8 cellular contexts compared by ENCODE assay signal in the genomic region with DNA sequence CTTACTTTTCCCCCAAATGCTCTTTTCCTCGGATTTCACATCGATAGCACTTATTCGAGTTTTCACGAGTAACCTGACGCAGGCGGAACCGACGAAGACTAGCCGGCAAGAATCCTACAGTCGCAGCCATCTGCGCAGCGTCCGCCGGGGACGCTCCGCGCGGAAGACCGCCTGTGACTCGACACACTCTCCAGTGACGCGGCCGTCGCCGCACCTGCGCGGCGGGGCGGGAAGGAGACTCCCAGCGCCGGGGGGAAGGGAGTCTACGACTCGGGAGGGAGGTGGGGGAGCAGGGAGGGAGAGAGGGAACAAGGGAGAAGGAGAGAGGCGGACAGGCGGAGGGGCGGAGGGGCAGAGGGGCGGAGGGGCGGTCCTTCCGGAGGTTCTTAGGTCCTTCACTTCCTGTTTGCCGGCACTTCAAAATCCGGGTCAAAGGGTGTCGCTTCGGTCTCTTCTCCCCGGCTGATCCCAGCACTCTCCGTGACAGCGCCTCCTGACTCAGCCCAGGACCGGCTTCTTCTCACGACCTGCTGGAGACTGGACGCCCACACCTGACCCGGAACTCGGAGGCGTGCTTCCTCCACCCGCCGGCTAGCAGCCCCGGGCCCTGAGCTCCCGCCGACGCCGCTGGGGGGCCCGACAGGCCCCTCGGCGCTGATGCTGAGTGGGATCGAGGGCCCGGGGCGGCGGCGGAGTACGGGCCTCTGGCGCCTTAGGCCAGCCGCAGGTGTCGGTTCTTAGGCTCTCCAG. TPM values are rescaled to one million over a fixed set of nuclear protein-coding genes. Genes with fewer than 3 reads are reported as not detected.
DNase-seq lines count a peak whose midpoint lies in the region; ATAC-seq and TF ChIP-seq lines count a peak whose summit lies in the region.

A gene with protein sequence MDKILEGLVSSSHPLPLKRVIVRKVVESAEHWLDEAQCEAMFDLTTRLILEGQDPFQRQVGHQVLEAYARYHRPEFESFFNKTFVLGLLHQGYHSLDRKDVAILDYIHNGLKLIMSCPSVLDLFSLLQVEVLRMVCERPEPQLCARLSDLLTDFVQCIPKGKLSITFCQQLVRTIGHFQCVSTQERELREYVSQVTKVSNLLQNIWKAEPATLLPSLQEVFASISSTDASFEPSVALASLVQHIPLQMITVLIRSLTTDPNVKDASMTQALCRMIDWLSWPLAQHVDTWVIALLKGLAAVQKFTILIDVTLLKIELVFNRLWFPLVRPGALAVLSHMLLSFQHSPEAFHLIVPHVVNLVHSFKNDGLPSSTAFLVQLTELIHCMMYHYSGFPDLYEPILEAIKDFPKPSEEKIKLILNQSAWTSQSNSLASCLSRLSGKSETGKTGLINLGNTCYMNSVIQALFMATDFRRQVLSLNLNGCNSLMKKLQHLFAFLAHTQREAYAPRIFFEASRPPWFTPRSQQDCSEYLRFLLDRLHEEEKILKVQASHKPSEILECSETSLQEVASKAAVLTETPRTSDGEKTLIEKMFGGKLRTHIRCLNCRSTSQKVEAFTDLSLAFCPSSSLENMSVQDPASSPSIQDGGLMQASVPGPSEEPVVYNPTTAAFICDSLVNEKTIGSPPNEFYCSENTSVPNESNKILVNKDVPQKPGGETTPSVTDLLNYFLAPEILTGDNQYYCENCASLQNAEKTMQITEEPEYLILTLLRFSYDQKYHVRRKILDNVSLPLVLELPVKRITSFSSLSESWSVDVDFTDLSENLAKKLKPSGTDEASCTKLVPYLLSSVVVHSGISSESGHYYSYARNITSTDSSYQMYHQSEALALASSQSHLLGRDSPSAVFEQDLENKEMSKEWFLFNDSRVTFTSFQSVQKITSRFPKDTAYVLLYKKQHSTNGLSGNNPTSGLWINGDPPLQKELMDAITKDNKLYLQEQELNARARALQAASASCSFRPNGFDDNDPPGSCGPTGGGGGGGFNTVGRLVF (plus strand): TSS at position 415 of the 750 bp plus-strand sequence. CDS start 534 bp downstream, outside the sequence.

- no peak for TF ChIP-seq CTCF in choroid plexus epithelial cell (conservative IDR thresholded peaks at IDR 0.05; ENCODE audit: low read depth, low read length)

- peaks cover 41% of the 10 kb centered on the region for H3K36me3 Mint-ChIP-seq in activated CD4-positive, alpha-beta T cell treated with anti-CD3 and anti-CD28 coated beads for 36 hours (ENCODE audit: low read depth)

- no peaks in the 10 kb centered on the region for H3K27me3 Mint-ChIP-seq in activated CD4-positive, alpha-beta T cell treated with anti-CD3 and anti-CD28 coated beads for 36 hours

- H3K4me3 ChIP-seq in choroid plexus epithelial cell (ENCODE audit: low read depth, low read length) = peak within 1 kb of the TSS; percentile 84

- intact Hi-C loops in activated CD4-positive, alpha-beta T cell treated with anti-CD3 and anti-CD28 coated beads for 36 hours (cut with DNase I, micrococcal nuclease) = loop anchor here (1.0 to 10.0 kb wide), 16 partner anchors 152 to 1990 kb away; a partner anchor contains a TSS

- DNase-seq in Ammon's horn (ENCODE audit: low spot score) (peak; percentile 96), NCI-H510A (lab: John Stamatoyannopoulos, UW) (peak; percentile 89), choroid plexus epithelial cell (ENCODE audit: low read depth) (peak; percentile 92), kidney tubule cell (ENCODE audit: low spot score) (peak; percentile 97)
- DNase-seq in activated CD4-positive, alpha-beta T cell treated with anti-CD3 and anti-CD28 coated beads for 36 hours = peak; percentile 95
- peak; percentile 68 to 84 (median 74) for DNase-seq in stimulated activated CD4-positive, alpha-beta T cell treated with anti-CD3 and anti-CD28 coated beads, Interleukin-1b, Interleukin-23, amount 100 ng/mL, for 24 hours (ENCODE audit: low read depth in 4 of 4, low spot score in 1 of 4)

- CTCF ChIA-PET in activated CD4-positive, alpha-beta T cell treated with anti-CD3 and anti-CD28 coated beads for 36 hours (lab: Charles Lee) = interaction anchor here (1.3 kb wide), 1 partner anchor 26 kb away, joined by 3 read pairs; no protein-coding TSS in a partner anchor

- peaks cover 40% of the 10 kb centered on the region for H3K4me1 Mint-ChIP-seq in activated CD4-positive, alpha-beta T cell treated with anti-CD3 and anti-CD28 coated beads for 36 hours

- POLR2A ChIA-PET in activated CD4-positive, alpha-beta T cell treated with anti-CD3 and anti-CD28 coated beads for 36 hours (lab: Charles Lee) = interaction anchor here (0.6 to 0.8 kb wide), 2 partner anchors 104 to 537 kb away, joined by 3 read pairs; no protein-coding TSS in a partner anchor

- H3K4me3 Mint-ChIP-seq in activated CD4-positive, alpha-beta T cell treated with anti-CD3 and anti-CD28 coated beads for 36 hours = peak within 1 kb of the TSS; percentile 85

- peak; percentile 72 for TF ChIP-seq POLR2A in GM19099 (IDR thresholded peaks at IDR 0.05; ENCODE audit: extremely low read depth, insufficient read length, low read depth)

- peak; percentile 75 for ATAC-seq in HG03432 (IDR thresholded peaks at IDR 0.05; ENCODE audit: unreplicated experiment)
- ATAC-seq in activated CD4-positive, alpha-beta T cell treated with anti-CD3 and anti-CD28 coated beads for 36 hours = peak; percentile 90

- H3K9me3 Mint-ChIP-seq in activated CD4-positive, alpha-beta T cell treated with anti-CD3 and anti-CD28 coated beads for 36 hours (ENCODE audit: low read depth) = no peaks in the 10 kb centered on the region

- H3K27ac Mint-ChIP-seq in activated CD4-positive, alpha-beta T cell treated with anti-CD3 and anti-CD28 coated beads for 36 hours = peak within 1 kb of the TSS; percentile 97

RNA-seq across cellular contexts. Expression of the gene that starts here (rescaled TPM):
- 10 to 100 TPM; 17.4 to 20.0 TPM for total RNA-seq in activated CD4-positive, alpha-beta T cell treated with anti-CD3 and anti-CD28 coated beads for 36 hours

Comparison
In these comparisons a context has a peak if more than half of its experiments do, and no peak if none do; other contexts are left out.
1. Peak in every context shown above with its lines: DNase-seq, ATAC-seq and H3K4me3 ChIP-seq.